ENCODE assay signal across 26 cellular contexts in the genomic region with DNA sequence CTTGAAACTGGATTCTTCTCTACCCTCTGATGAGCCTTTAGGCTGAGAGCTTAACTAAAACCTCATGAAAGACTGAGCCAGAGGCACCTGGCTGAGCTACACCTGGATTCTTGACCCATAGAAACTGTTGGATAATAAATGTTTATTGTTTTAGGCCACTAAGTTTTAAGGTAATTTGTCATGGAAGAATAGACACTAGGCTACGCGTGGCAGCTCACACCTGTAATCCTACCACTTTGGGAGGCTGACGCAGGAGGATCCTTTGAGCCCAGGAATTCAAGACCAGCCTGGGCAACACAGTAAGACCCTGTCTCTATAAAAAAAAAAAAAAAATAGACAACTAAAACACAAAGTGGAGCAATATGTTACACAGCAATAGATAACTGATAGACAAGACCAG. TPM values are rescaled to one million over a fixed set of nuclear protein-coding genes. Genes with fewer than 3 reads are reported as not detected.
DNase-seq lines count a peak whose midpoint lies in the region; ATAC-seq and TF ChIP-seq lines count a peak whose summit lies in the region.
"Had no signal": no experiment of that assay in that cellular context is flagged by ENCODE, and none has a peak within 500 bp of the region (broad histone marks: within the 10 kb centered on the region; RNA-seq: fewer than 3 reads in every experiment).

No MANE protein-coding gene starts in this region.

- intact Hi-C loops in heart left ventricle (cut with DNase I) (no loop called here), Right ventricle myocardium inferior (cut with DNase I) (loop anchor here (5.0 kb wide), 1 partner anchor 34 kb away; no protein-coding TSS in a partner anchor), right lobe of liver (cut with DNase I) (no loop called here), tibial artery (cut with DNase I; ENCODE audit: low total_unique reads) (no loop called here)

- H3K9me3 ChIP-seq in heart left ventricle (no peaks in the 10 kb centered on the region), SJCRH30 (replicated peaks) (no peaks in the 10 kb centered on the region), right lobe of liver (no peaks in the 10 kb centered on the region), tibial artery (no peaks in the 10 kb centered on the region)
- H3K9me3 ChIP-seq: BE2C, testis had no signal

- TF ChIP-seq POLR2A in heart left ventricle (IDR thresholded peaks at IDR 0.05) (no peak), right lobe of liver (IDR thresholded peaks at IDR 0.05) (no peak)

- H3K4me1 ChIP-seq in heart left ventricle (peaks cover 7 to 46% (median 28%) of the 10 kb centered on the region in 12 donors), SJCRH30 (peaks cover 42% of the 10 kb centered on the region), right lobe of liver (peaks cover 0 to 6% (median under 1%) of the 10 kb centered on the region in 4 donors), tibial artery (peaks cover 0 to 29% (median 16%) of the 10 kb centered on the region in 4 donors)
- H3K4me1 ChIP-seq: BE2C had no signal

- H3K4me3 ChIP-seq in heart left ventricle (no peak overlapping the region), SJCRH30 (no peak overlapping the region), right lobe of liver (no peak overlapping the region), tibial artery (no peak overlapping the region)
- H3K4me3 ChIP-seq: testis had no signal

- no peaks in the 10 kb centered on the region for H3K27me3 ChIP-seq in heart left ventricle
- no peaks in the 10 kb centered on the region for H3K27me3 ChIP-seq in SJCRH30
- no peaks in the 10 kb centered on the region for H3K27me3 ChIP-seq in right lobe of liver
- no peaks in the 10 kb centered on the region for H3K27me3 ChIP-seq in tibial artery
- H3K27me3 ChIP-seq: BE2C, testis had no signal

- DNase-seq in heart left ventricle: no peak
- DNase-seq in Right ventricle myocardium inferior (ENCODE audit: missing footprints): no peak
- DNase-seq in SJCRH30: no peak
- DNase-seq in right lobe of liver: peak in 1 of 3 donors; percentile 16
- no peak for DNase-seq in tibial artery
- DNase-seq in DMS153 (lab: John Stamatoyannopoulos, UW): no peak
- no peak for DNase-seq in activated CD4-positive, alpha-beta T cell treated with anti-CD3 and anti-CD28 coated beads, Interleukin-2, amount 50 U/mL, for 48 hours
- DNase-seq: activated CD4-positive, alpha-beta memory T cell treated with anti-CD3 and anti-CD28 coated beads for 36 hours; activated CD4-positive, CD25-positive, alpha-beta regulatory T cell; activated effector memory CD4-positive, alpha-beta T cell treated with anti-CD3 and anti-CD28 coated beads, Interleukin-2, amount 50 U/mL, for 16 hours; BE2C; KBM-7; left colon; NCI-H1694 treated with DMSO at 0.1 percent for 48 hours; NCI-H2171 treated with DMSO at 0.1 percent for 48 hours; NCI-H526 treated with DMSO at 0.1 percent for 48 hours; nephron progenitor cell; posterior cingulate gyrus; RPMI8226; small intestine; stimulated activated naive CD4-positive, alpha-beta T cell; T1000; testis had no signal

- H3K27ac ChIP-seq in heart left ventricle (peak overlapping the region in 11 of 12 donors; percentile 18 to 64 (median 40)), SJCRH30 (peak overlapping the region; percentile 51), right lobe of liver (peak overlapping the region; percentile 12 to 42 (median 37)), tibial artery (peak overlapping the region; percentile 50 to 55)

- H3K36me3 ChIP-seq in heart left ventricle (no peaks in the 10 kb centered on the region), SJCRH30 (no peaks in the 10 kb centered on the region), right lobe of liver (peaks cover 0 to 5% (median 0%) of the 10 kb centered on the region in 4 donors), tibial artery (no peaks in the 10 kb centered on the region)
- H3K36me3 ChIP-seq: BE2C had no signal

- WGBS in heart left ventricle, 4 donors: 92 to 100% (median 97%) methylated on average over 3 of the region's 3 CpGs
- WGBS in right lobe of liver (ENCODE audit: insufficient coverage, low coverage, low lambda C conversion rate, missing lambda C conversion rate): 94% methylated on average over 3 of the region's 3 CpGs

- TF ChIP-seq CTCF in heart left ventricle (IDR thresholded peaks at IDR 0.05) (no peak), right lobe of liver (IDR thresholded peaks at IDR 0.05) (no peak), tibial artery (IDR thresholded peaks at IDR 0.05) (no peak)

- ATAC-seq in heart left ventricle (no peak), Right ventricle myocardium inferior (no peak), right lobe of liver (no peak), GM19328 (IDR thresholded peaks at IDR 0.05; ENCODE audit: unreplicated experiment) (no peak)
- ATAC-seq: left colon had no signal

RNA-seq across cellular contexts. Expression of gene UPB1, which starts 29.2 kb away (rescaled TPM):
- total RNA-seq in heart left ventricle: 1 to 10 TPM in 3 of 9 donors, under 1 TPM in 6; 0.35 to 1.9 (median 0.80) TPM
- polyA plus RNA-seq in heart left ventricle: 1 to 10 TPM in 1 of 2 donors, under 1 TPM in 1; 0.24 to 1.8 TPM
- total RNA-seq in Right ventricle myocardium inferior: 1.3 TPM
- 0.04 TPM in 1 of 2 replicates, not detected in the other for total RNA-seq in SJCRH30 (2014; rRNA removed; shearing (Covaris generic))
- total RNA-seq in right lobe of liver: 100 to 1,000 TPM in 3 of 6 experiments, 10 to 100 TPM in 3; 50.6 to 169 (median 100) TPM
- total RNA-seq: A172, H1 had no signal

RNA-seq across cellular contexts. Expression of gene ADORA2A, which starts 38.6 kb away (rescaled TPM):
- total RNA-seq in heart left ventricle (10 to 100 TPM in 1 of 9 donors, 1 to 10 TPM in 8; 1.5 to 12.1 (median 4.5) TPM), Right ventricle myocardium inferior (4.3 TPM), right lobe of liver (1 to 10 TPM; 2.0 to 7.7 (median 3.6) TPM)
- 1 to 10 TPM; 3.9 to 5.5 TPM for polyA plus RNA-seq in heart left ventricle
- total RNA-seq in SJCRH30 (2014; rRNA removed; shearing (Covaris generic)): 6.9 and 8.7 TPM in 2 replicates

Comparison
In these comparisons a context has a peak if more than half of its experiments do, and no peak if none do; other contexts are left out.
1. RNA of gene UPB1, which starts 29.2 kb away (total RNA-seq): 50.6 to 169 TPM in right lobe of liver; 1.3 TPM in Right ventricle myocardium inferior (single experiment), 0.35 to 1.9 TPM in heart left ventricle and 0.04 TPM in SJCRH30; every median in the first group is over 10 times any median in the second.
2. Peak in every context shown above with its lines, with median percentiles within 50 percentile points of each other: H3K27ac ChIP-seq.